Comparison of ENCODE assay signal across 8 cellular contexts in genomic region chr12:79927772-79928474, GRCh38. TPM values are rescaled to one million over a fixed set of nuclear protein-coding genes. Genes with fewer than 3 reads are reported as not detected.
DNase-seq lines count a peak whose midpoint lies in the region; ATAC-seq and TF ChIP-seq lines count a peak whose summit lies in the region.

No MANE protein-coding gene starts in this region.

- CTCF ChIA-PET in Calu3 (lab: Charles Lee): no interaction called here

- TF ChIP-seq CTCF in Calu3 (IDR thresholded peaks at IDR 0.05; ENCODE audit: unreplicated experiment): no peak

- no peak overlapping the region for H3K4me3 Mint-ChIP-seq in stimulated activated memory B cell treated with anti-CD40 and anti-IgM and Interleukin-4, amounts not matched to agents 10 μg/mL and 1 μg/mL and 100 μg/mL, for 72 hours
- H3K4me3 Mint-ChIP-seq in Calu3 (ENCODE audit: low read depth, unreplicated experiment): no peak overlapping the region

- H3K9me3 Mint-ChIP-seq in stimulated activated memory B cell treated with anti-CD40 and anti-IgM and Interleukin-4, amounts not matched to agents 10 μg/mL and 1 μg/mL and 100 μg/mL, for 72 hours: no peaks in the 10 kb centered on the region
- H3K9me3 Mint-ChIP-seq in Calu3 (ENCODE audit: low read depth, unreplicated experiment): no peaks in the 10 kb centered on the region

- BruUV-seq in Calu3 (replicated peaks; lab: Mats Ljungman, UMichigan): no TSS peak

- no peak overlapping the region for H3K4me3 ChIP-seq in adipocyte (ENCODE audit: low read length)

- H3K27ac Mint-ChIP-seq in stimulated activated memory B cell treated with anti-CD40 and anti-IgM and Interleukin-4, amounts not matched to agents 10 μg/mL and 1 μg/mL and 100 μg/mL, for 72 hours: peak overlapping the region; percentile 27
- no peak overlapping the region for H3K27ac Mint-ChIP-seq in Calu3 (ENCODE audit: unreplicated experiment)

- no peaks in the 10 kb centered on the region for H3K27me3 ChIP-seq in adipocyte (replicated peaks; ENCODE audit: control insufficient read depth, insufficient read depth, low read length)

- no peaks in the 10 kb centered on the region for H3K27me3 Mint-ChIP-seq in stimulated activated memory B cell treated with anti-CD40 and anti-IgM and Interleukin-4, amounts not matched to agents 10 μg/mL and 1 μg/mL and 100 μg/mL, for 72 hours
- no peaks in the 10 kb centered on the region for H3K27me3 Mint-ChIP-seq in Calu3 (ENCODE audit: unreplicated experiment)

- intact Hi-C loops in Calu3 (cut with micrococcal nuclease; ENCODE audit: unreplicated experiment): no loop called here

- peaks cover 25% of the 10 kb centered on the region for H3K4me1 ChIP-seq in adipocyte (ENCODE audit: control insufficient read depth, insufficient read depth, low read length)

- H3K36me3 Mint-ChIP-seq in stimulated activated memory B cell treated with anti-CD40 and anti-IgM and Interleukin-4, amounts not matched to agents 10 μg/mL and 1 μg/mL and 100 μg/mL, for 72 hours: peaks cover 7% of the 10 kb centered on the region
- peaks cover 11% of the 10 kb centered on the region for H3K36me3 Mint-ChIP-seq in Calu3 (ENCODE audit: insufficient read depth, unreplicated experiment)

- DNase-seq in NOMO-1 treated with DMSO at 0.1 percent for 48 hours (lab: John Stamatoyannopoulos, UW; ENCODE audit: unreplicated experiment): peak; percentile 84
- DNase-seq in adipocyte (ENCODE audit: low read depth): peak; percentile 33
- DNase-seq in T1000 (lab: John Stamatoyannopoulos, UW): no peak
- DNase-seq in Calu3: no peak
- no peak for DNase-seq in SHP77 treated with DMSO at 0.1 percent for 48 hours (lab: John Stamatoyannopoulos, UW)

- H3K9me3 ChIP-seq in adipocyte (ENCODE audit: control insufficient read depth, low read length): no peaks in the 10 kb centered on the region

- H3K36me3 ChIP-seq in adipocyte (ENCODE audit: control insufficient read depth, insufficient read depth, low read length, severe bottlenecking): no peaks in the 10 kb centered on the region

- ATAC-seq in GM18868 (IDR thresholded peaks at IDR 0.05; ENCODE audit: unreplicated experiment) (peak; percentile 99), HG02623 (IDR thresholded peaks at IDR 0.05; ENCODE audit: unreplicated experiment) (peak; percentile 97)
- peak; percentile 86 for ATAC-seq in stimulated activated memory B cell treated with anti-CD40 and anti-IgM and Interleukin-4, amounts not matched to agents 10 μg/mL and 1 μg/mL and 100 μg/mL, for 72 hours

- H3K9ac ChIP-seq in adipocyte (ENCODE audit: low read length): no peak overlapping the region

- peaks cover 41% of the 10 kb centered on the region for H3K4me1 Mint-ChIP-seq in stimulated activated memory B cell treated with anti-CD40 and anti-IgM and Interleukin-4, amounts not matched to agents 10 μg/mL and 1 μg/mL and 100 μg/mL, for 72 hours
- peaks cover 15% of the 10 kb centered on the region for H3K4me1 Mint-ChIP-seq in Calu3 (ENCODE audit: low read depth, unreplicated experiment)

RNA-seq across cellular contexts. Expression of gene PPP1R12A, which starts 7.0 kb away (rescaled TPM):
- total RNA-seq in Calu3 (2022): 86.7 and 97.4 TPM in 2 replicates

Comparison
In these comparisons a context has a peak if more than half of its experiments do, and no peak if none do; other contexts are left out.
1. DNase-seq: peak in NOMO-1 treated with DMSO at 0.1 percent for 48 hours (single experiment) and adipocyte (single experiment); none in T1000 (single experiment), Calu3 (single experiment) and SHP77 treated with DMSO at 0.1 percent for 48 hours (single experiment).
2. Peak in every context shown above with its lines, with median percentiles within 50 percentile points of each other: ATAC-seq.